1 cellular context compared by ENCODE assay signal in genomic region chr4:57158762-57159161, GRCh38.
TF ChIP-seq lines count a peak whose summit lies in the region.

No MANE protein-coding gene starts in this region.

TF ChIP-seq in H1, 55 proteins besides CTCF, POLR2A, EP300 and RAD21:
- TF ChIP-seq CREB1 (IDR thresholded peaks at IDR 0.05), result no peak
- TF ChIP-seq SIRT6 (IDR thresholded peaks at IDR 0.05; ENCODE audit: low read length), result no peak
- no peak for TF ChIP-seq E2F6 (IDR thresholded peaks at IDR 0.05)
- TF ChIP-seq BACH1 (IDR thresholded peaks at IDR 0.05; ENCODE audit: low read length), result no peak
- TF ChIP-seq EGR1 (IDR thresholded peaks at IDR 0.05; ENCODE audit: borderline replicate concordance, low read depth, low read length), result no peak
- no peak for TF ChIP-seq SP1 (IDR thresholded peaks at IDR 0.05; ENCODE audit: low read depth, low read length)
- no peak for TF ChIP-seq FOSL1 (IDR thresholded peaks at IDR 0.05; ENCODE audit: insufficient read depth, low read depth, low read length)
